In genomic region chr10:73413108-73413527, GRCh38 we compare ENCODE assay signal across 1 cellular context.
TF ChIP-seq lines count a peak whose summit lies in the region.

No MANE protein-coding gene starts in this region.

TF ChIP-seq in HepG2, 621 proteins besides CTCF, POLR2A, EP300 and RAD21 (continued from another document and continues in another):
- TF ChIP-seq MLX (CRISPR knock-in tag; IDR thresholded peaks at IDR 0.05) (no peak), USF2 (IDR thresholded peaks at IDR 0.05; ENCODE audit: low read depth, low read length) (no peak), USF2 (CRISPR knock-in tag; IDR thresholded peaks at IDR 0.05; ENCODE audit: borderline replicate concordance) (no peak), PHB2 (IDR thresholded peaks at IDR 0.05; ENCODE audit: partially characterized antibody) (no peak), ZNF430 (CRISPR knock-in tag; IDR thresholded peaks at IDR 0.05) (no peak), FOXP1 (IDR thresholded peaks at IDR 0.05) (no peak), FOXP1 (CRISPR knock-in tag; IDR thresholded peaks at IDR 0.05) (peak; percentile 13; the same call in 1 of the 2 replicates), HOXA7 (CRISPR knock-in tag; IDR thresholded peaks at IDR 0.05) (no peak), CENPT (CRISPR knock-in tag; IDR thresholded peaks at IDR 0.05; ENCODE audit: low read depth) (0 out of 2 replicates have a peak, but pooled peaks have one; percentile 16), GATAD1 (CRISPR knock-in tag; IDR thresholded peaks at IDR 0.05) (peak; percentile 65; the same call in 1 of the 2 replicates), ZFP1 (CRISPR knock-in tag; IDR thresholded peaks at IDR 0.05) (no peak), ZXDC (CRISPR knock-in tag; IDR thresholded peaks at IDR 0.05) (no peak), GTF2F1 (IDR thresholded peaks at IDR 0.05; ENCODE audit: low read length) (no peak), MLXIP (CRISPR knock-in tag; IDR thresholded peaks at IDR 0.05; ENCODE audit: borderline replicate concordance) (no peak), PAWR (CRISPR knock-in tag; IDR thresholded peaks at IDR 0.05; ENCODE audit: borderline replicate concordance) (no peak), GABPB1 (CRISPR knock-in tag; IDR thresholded peaks at IDR 0.05) (no peak), ZNF451 (CRISPR knock-in tag; IDR thresholded peaks at IDR 0.05) (no peak), ZNF597 (CRISPR knock-in tag; IDR thresholded peaks at IDR 0.05) (no peak), AHDC1 (CRISPR knock-in tag; IDR thresholded peaks at IDR 0.05; ENCODE audit: borderline replicate concordance) (no peak), ZNF629 (CRISPR knock-in tag; conservative IDR thresholded peaks at IDR 0.05) (no peak), ZEB1 (IDR thresholded peaks at IDR 0.05; ENCODE audit: insufficient replicate concordance, low read depth) (peak; percentile 9), ZNF460 (CRISPR knock-in tag; IDR thresholded peaks at IDR 0.05; ENCODE audit: borderline replicate concordance) (no peak), ZNF274 (CRISPR knock-in tag; IDR thresholded peaks at IDR 0.05) (no peak), ZNF737 (CRISPR knock-in tag; IDR thresholded peaks at IDR 0.05; ENCODE audit: borderline replicate concordance) (no peak), ZNF878 (CRISPR knock-in tag; IDR thresholded peaks at IDR 0.05) (no peak), LRRFIP1 (CRISPR knock-in tag; conservative IDR thresholded peaks at IDR 0.05) (no peak), ZNF10 (CRISPR knock-in tag; IDR thresholded peaks at IDR 0.05; ENCODE audit: borderline replicate concordance, low read depth) (no peak), ESRRA (CRISPR knock-in tag; IDR thresholded peaks at IDR 0.05; ENCODE audit: low read depth) (no peak), JARID2 (CRISPR knock-in tag; IDR thresholded peaks at IDR 0.05; ENCODE audit: insufficient replicate concordance) (no peak), ARNT2 (CRISPR knock-in tag; IDR thresholded peaks at IDR 0.05; ENCODE audit: low read depth) (no peak), ZFP36L1 (CRISPR knock-in tag; IDR thresholded peaks at IDR 0.05) (no peak), ZNF256 (CRISPR knock-in tag; conservative IDR thresholded peaks at IDR 0.05) (no peak), YEATS4 (CRISPR knock-in tag; IDR thresholded peaks at IDR 0.05; ENCODE audit: borderline replicate concordance) (no peak), HIVEP1 (CRISPR knock-in tag; IDR thresholded peaks at IDR 0.05) (no peak), TBX2 (CRISPR knock-in tag; IDR thresholded peaks at IDR 0.05; ENCODE audit: borderline replicate concordance) (no peak), ZBTB26 (CRISPR knock-in tag; IDR thresholded peaks at IDR 0.05; ENCODE audit: borderline replicate concordance) (peak; percentile 95), PLRG1 (conservative IDR thresholded peaks at IDR 0.05) (no peak), ZMYM4 (CRISPR knock-in tag; IDR thresholded peaks at IDR 0.05) (no peak), ZBTB2 (CRISPR knock-in tag; IDR thresholded peaks at IDR 0.05; ENCODE audit: low read depth) (no peak)
